In the genomic region with DNA sequence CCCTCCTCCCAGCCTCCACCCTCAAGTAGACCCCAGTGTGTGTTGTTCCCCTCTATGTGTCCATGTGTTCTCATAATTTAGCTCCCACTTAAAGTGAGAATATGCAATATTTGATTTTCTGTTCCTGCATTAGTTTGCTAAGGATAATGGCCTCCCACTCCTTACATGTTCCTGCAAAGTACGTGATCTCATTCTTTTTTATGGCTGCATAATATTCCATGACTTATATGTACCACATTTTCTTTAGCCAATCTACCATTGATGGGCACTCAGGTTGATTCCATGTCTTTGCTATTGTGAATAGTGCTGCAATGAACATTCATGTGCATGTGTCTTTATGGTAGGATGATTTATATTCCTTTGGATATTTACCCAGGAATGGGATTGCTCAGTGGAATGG, we compare ENCODE assay signal across 2 cellular contexts. TPM values are rescaled to one million over a fixed set of nuclear protein-coding genes. Genes with fewer than 3 reads are reported as not detected.
"Had no signal": no experiment of that assay in that cellular context is flagged by ENCODE, and none has a peak within 500 bp of the region (broad histone marks: within the 10 kb centered on the region; RNA-seq: fewer than 3 reads in every experiment).

No MANE protein-coding gene starts in this region.

RNA-seq across cellular contexts. Expression of a gene that starts 38.4 kb away (rescaled TPM):
- total RNA-seq: HepG2, HT-29 had no signal
